2 cellular contexts compared by ENCODE assay signal in genomic region chr9:128642675-128643074, GRCh38.
TF ChIP-seq lines count a peak whose summit lies in the region.

No MANE protein-coding gene starts in this region.

TF ChIP-seq in HCT116, 20 proteins besides CTCF, POLR2A, EP300 and RAD21:
- TF ChIP-seq YY1 (IDR thresholded peaks at IDR 0.05; ENCODE audit: extremely low read depth, insufficient replicate concordance, low read depth, low read length) (no peak), SIN3A (IDR thresholded peaks at IDR 0.05; ENCODE audit: low read depth) (no peak), POLR2AphosphoS5 (IDR thresholded peaks at IDR 0.05; ENCODE audit: low read depth, low read length) (no peak), ZNF274 (IDR thresholded peaks at IDR 0.05; ENCODE audit: low read depth, low read length) (no peak), ZBTB33 (IDR thresholded peaks at IDR 0.05; ENCODE audit: extremely low read depth, insufficient replicate concordance, low read length) (no peak), CEBPB (IDR thresholded peaks at IDR 0.05; ENCODE audit: low read depth) (no peak), EGR1 (IDR thresholded peaks at IDR 0.05; ENCODE audit: low read depth) (no peak), JUND (IDR thresholded peaks at IDR 0.05) (no peak), TCF7L2 (IDR thresholded peaks at IDR 0.05; ENCODE audit: borderline replicate concordance, extremely low read depth, insufficient read depth, insufficient read length) (no peak), SP1 (IDR thresholded peaks at IDR 0.05; ENCODE audit: low read depth) (no peak), MAX (IDR thresholded peaks at IDR 0.05) (no peak), ELF1 (IDR thresholded peaks at IDR 0.05; ENCODE audit: borderline replicate concordance, low read depth) (no peak), SRF (IDR thresholded peaks at IDR 0.05; ENCODE audit: low read depth) (no peak), REST (IDR thresholded peaks at IDR 0.05; ENCODE audit: low read depth) (no peak)

TF ChIP-seq in GM12878, 131 proteins besides CTCF, POLR2A, EP300 and RAD21:
- TF ChIP-seq BCL3 (IDR thresholded peaks at IDR 0.05; ENCODE audit: borderline replicate concordance, insufficient read depth, low read depth, low read length, poor library complexity, severe bottlenecking), result no peak
- no peak for TF ChIP-seq CHD2 (IDR thresholded peaks at IDR 0.05; ENCODE audit: borderline replicate concordance, low read depth, low read length)
- no peak for TF ChIP-seq ZNF274 (IDR thresholded peaks at IDR 0.05; ENCODE audit: insufficient read depth, insufficient read length)
- TF ChIP-seq RUNX3 (IDR thresholded peaks at IDR 0.05; ENCODE audit: low read length), result no peak
- TF ChIP-seq MTA2 (IDR thresholded peaks at IDR 0.05; ENCODE audit: low read depth), result no peak
- TF ChIP-seq BACH1 (IDR thresholded peaks at IDR 0.05; ENCODE audit: borderline replicate concordance), result no peak
- TF ChIP-seq NRF1 (conservative IDR thresholded peaks at IDR 0.05; ENCODE audit: low read depth, low read length), result no peak
- TF ChIP-seq WRNIP1 (IDR thresholded peaks at IDR 0.05; ENCODE audit: borderline replicate concordance, low read depth, low read length), result no peak
- no peak for TF ChIP-seq REST (IDR thresholded peaks at IDR 0.05; ENCODE audit: low read depth, low read length)
- TF ChIP-seq HDAC6 (IDR thresholded peaks at IDR 0.05; ENCODE audit: unreplicated experiment), result no peak
- TF ChIP-seq SMAD5 (IDR thresholded peaks at IDR 0.05; ENCODE audit: low read depth), result no peak
- no peak for TF ChIP-seq IRF4 (IDR thresholded peaks at IDR 0.05; ENCODE audit: low read depth, low read length)
- TF ChIP-seq ZNF207 (IDR thresholded peaks at IDR 0.05; ENCODE audit: borderline replicate concordance), result no peak
- no peak for TF ChIP-seq ATF2 (IDR thresholded peaks at IDR 0.05; ENCODE audit: low read length)
- TF ChIP-seq IKZF2 (IDR thresholded peaks at IDR 0.05), result no peak
- TF ChIP-seq SIN3A (IDR thresholded peaks at IDR 0.05; ENCODE audit: low read depth, low read length), result no peak
- TF ChIP-seq E4F1 (IDR thresholded peaks at IDR 0.05; ENCODE audit: borderline replicate concordance, partially characterized antibody), result no peak
